25 cellular contexts compared by ENCODE assay signal in the genomic region with DNA sequence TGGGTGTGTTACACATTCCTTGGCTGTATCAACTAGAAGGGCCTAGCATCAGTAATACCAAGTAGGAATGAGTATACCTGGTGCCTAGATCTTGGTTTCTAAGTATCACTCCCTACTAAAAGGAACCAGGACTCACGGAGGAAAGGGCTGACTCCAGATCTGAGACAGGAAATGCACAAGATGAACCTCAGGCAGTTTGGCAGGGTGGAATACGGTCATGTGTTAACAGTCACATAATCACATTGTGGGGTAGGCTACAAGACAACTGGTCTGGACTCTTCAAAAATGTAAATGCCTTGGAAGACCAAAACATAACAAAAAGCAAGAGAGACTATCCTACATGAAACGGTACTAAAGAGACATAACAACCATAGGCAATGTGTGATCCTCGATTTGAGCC.
"Had no signal": no experiment of that assay in that cellular context is flagged by ENCODE, and none has a peak within 500 bp of the region (broad histone marks: within the 10 kb centered on the region; RNA-seq: fewer than 3 reads in every experiment).

No MANE protein-coding gene starts in this region.

- DNase-seq: IMR-90, Karpas-422, KG1, MG63, NCI-H1092, NCI-H1105 treated with DMSO at 0.1 percent for 48 hours, NCI-H1417 treated with DMSO at 0.1 percent for 48 hours, NCI-H146, NCI-H1694 treated with DMSO at 0.1 percent for 48 hours, NCI-H1930, NCI-H2081, NCI-H2107, NCI-H226, NCI-H446, NCI-H510A, NCI-H524 treated with DMSO at 0.1 percent for 48 hours, NCI-H69, NCI-H774, Right ventricle myocardium superior, RPMI8226, SIG-M5, SK-N-SH, SW 1271 had no signal

- ATAC-seq: HepG2 had no signal

- H3K4me3 ChIP-seq: MG63, SJSA1 had no signal
